ENCODE assay signal across 1 cellular context in the genomic region with DNA sequence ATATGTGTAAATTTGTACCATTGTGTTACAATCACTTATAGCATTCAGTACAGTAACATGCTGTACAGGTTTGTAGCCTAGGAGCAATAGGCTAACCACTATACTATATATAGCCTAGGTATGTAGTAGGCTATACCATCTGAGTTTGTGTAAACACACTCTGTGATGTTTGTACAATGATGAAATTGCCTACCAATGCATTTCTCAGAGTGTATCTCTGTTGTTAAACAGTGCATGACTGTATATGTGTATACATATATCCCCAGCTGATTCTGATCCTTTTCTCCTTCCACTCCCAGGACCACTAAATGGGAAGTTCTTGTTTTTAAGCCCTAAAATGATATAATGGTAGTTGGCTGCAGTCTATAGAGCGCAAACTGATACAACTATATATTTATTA.
TF ChIP-seq lines count a peak whose summit lies in the region.

No MANE protein-coding gene starts in this region.

TF ChIP-seq in HepG2, 621 proteins besides CTCF, POLR2A, EP300 and RAD21 (continues in another document):
- TF ChIP-seq, protein P1, sequence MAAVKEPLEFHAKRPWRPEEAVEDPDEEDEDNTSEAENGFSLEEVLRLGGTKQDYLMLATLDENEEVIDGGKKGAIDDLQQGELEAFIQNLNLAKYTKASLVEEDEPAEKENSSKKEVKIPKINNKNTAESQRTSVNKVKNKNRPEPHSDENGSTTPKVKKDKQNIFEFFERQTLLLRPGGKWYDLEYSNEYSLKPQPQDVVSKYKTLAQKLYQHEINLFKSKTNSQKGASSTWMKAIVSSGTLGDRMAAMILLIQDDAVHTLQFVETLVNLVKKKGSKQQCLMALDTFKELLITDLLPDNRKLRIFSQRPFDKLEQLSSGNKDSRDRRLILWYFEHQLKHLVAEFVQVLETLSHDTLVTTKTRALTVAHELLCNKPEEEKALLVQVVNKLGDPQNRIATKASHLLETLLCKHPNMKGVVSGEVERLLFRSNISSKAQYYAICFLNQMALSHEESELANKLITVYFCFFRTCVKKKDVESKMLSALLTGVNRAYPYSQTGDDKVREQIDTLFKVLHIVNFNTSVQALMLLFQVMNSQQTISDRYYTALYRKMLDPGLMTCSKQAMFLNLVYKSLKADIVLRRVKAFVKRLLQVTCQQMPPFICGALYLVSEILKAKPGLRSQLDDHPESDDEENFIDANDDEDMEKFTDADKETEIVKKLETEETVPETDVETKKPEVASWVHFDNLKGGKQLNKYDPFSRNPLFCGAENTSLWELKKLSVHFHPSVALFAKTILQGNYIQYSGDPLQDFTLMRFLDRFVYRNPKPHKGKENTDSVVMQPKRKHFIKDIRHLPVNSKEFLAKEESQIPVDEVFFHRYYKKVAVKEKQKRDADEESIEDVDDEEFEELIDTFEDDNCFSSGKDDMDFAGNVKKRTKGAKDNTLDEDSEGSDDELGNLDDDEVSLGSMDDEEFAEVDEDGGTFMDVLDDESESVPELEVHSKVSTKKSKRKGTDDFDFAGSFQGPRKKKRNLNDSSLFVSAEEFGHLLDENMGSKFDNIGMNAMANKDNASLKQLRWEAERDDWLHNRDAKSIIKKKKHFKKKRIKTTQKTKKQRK (IDR thresholded peaks at IDR 0.05; ENCODE audit: low read length): no peak
- TF ChIP-seq ZFYVE20 (CRISPR knock-in tag; IDR thresholded peaks at IDR 0.05; ENCODE audit: borderline replicate concordance, low read depth) (no peak), DR1 (CRISPR knock-in tag; IDR thresholded peaks at IDR 0.05) (no peak), ZNF720 (CRISPR knock-in tag; IDR thresholded peaks at IDR 0.05) (no peak), MAFF (IDR thresholded peaks at IDR 0.05; ENCODE audit: low read depth, low read length) (peak; percentile 85), TP53 (CRISPR knock-in tag; conservative IDR thresholded peaks at IDR 0.05) (no peak), ZNF431 (CRISPR knock-in tag; IDR thresholded peaks at IDR 0.05; ENCODE audit: borderline replicate concordance, low read depth) (no peak), FLYWCH1 (CRISPR knock-in tag; IDR thresholded peaks at IDR 0.05) (no peak), ZNF263 (CRISPR knock-in tag; IDR thresholded peaks at IDR 0.05) (no peak), MAFK (conservative IDR thresholded peaks at IDR 0.05 in 1 of 2, IDR thresholded peaks at IDR 0.05 in 1 of 2; ENCODE audit: low read length in 2 of 2) (peak; percentile 90 to 93), ZNF460 (CRISPR knock-in tag; IDR thresholded peaks at IDR 0.05; ENCODE audit: borderline replicate concordance) (no peak), ZNF883 (CRISPR knock-in tag; IDR thresholded peaks at IDR 0.05; ENCODE audit: not compliant biosample characterization) (no peak), SSRP1 (CRISPR knock-in tag; IDR thresholded peaks at IDR 0.05) (no peak), SP2 (CRISPR knock-in tag; IDR thresholded peaks at IDR 0.05) (no peak), SMC3 (IDR thresholded peaks at IDR 0.05; ENCODE audit: low read length) (no peak), GPN1 (CRISPR knock-in tag; IDR thresholded peaks at IDR 0.05; ENCODE audit: borderline replicate concordance) (no peak), MEF2D (CRISPR knock-in tag; IDR thresholded peaks at IDR 0.05) (no peak), SKI (IDR thresholded peaks at IDR 0.05; ENCODE audit: partially characterized antibody) (no peak), FOXP4 (CRISPR knock-in tag; IDR thresholded peaks at IDR 0.05) (0 out of 2 replicates have a peak, but pooled peaks have one; percentile 21), ZNF331 (CRISPR knock-in tag; IDR thresholded peaks at IDR 0.05) (no peak), ZNF670 (CRISPR knock-in tag; IDR thresholded peaks at IDR 0.05; ENCODE audit: borderline replicate concordance) (no peak), BCL6 (CRISPR knock-in tag; IDR thresholded peaks at IDR 0.05) (peak; percentile 44; the same call in 1 of the 2 replicates), SOX13 (IDR thresholded peaks at IDR 0.05) (no peak), SOX13 (CRISPR knock-in tag; conservative IDR thresholded peaks at IDR 0.05 in 1 of 2, IDR thresholded peaks at IDR 0.05 in 1 of 2) (peak in 1 of 2 experiments; percentile 53; a peak in 1 of 4 replicates), HDAC6 (IDR thresholded peaks at IDR 0.05; ENCODE audit: low read depth, low read length) (no peak)
- TF ChIP-seq, protein P2, sequence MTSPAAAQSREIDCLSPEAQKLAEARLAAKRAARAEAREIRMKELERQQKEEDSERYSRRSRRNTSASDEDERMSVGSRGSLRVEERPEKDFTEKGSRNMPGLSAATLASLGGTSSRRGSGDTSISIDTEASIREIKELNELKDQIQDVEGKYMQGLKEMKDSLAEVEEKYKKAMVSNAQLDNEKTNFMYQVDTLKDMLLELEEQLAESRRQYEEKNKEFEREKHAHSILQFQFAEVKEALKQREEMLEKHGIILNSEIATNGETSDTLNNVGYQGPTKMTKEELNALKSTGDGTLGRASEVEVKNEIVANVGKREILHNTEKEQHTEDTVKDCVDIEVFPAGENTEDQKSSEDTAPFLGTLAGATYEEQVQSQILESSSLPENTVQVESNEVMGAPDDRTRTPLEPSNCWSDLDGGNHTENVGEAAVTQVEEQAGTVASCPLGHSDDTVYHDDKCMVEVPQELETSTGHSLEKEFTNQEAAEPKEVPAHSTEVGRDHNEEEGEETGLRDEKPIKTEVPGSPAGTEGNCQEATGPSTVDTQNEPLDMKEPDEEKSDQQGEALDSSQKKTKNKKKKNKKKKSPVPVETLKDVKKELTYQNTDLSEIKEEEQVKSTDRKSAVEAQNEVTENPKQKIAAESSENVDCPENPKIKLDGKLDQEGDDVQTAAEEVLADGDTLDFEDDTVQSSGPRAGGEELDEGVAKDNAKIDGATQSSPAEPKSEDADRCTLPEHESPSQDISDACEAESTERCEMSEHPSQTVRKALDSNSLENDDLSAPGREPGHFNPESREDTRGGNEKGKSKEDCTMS (CRISPR knock-in tag; conservative IDR thresholded peaks at IDR 0.05): no peak
- TF ChIP-seq, protein P3, sequence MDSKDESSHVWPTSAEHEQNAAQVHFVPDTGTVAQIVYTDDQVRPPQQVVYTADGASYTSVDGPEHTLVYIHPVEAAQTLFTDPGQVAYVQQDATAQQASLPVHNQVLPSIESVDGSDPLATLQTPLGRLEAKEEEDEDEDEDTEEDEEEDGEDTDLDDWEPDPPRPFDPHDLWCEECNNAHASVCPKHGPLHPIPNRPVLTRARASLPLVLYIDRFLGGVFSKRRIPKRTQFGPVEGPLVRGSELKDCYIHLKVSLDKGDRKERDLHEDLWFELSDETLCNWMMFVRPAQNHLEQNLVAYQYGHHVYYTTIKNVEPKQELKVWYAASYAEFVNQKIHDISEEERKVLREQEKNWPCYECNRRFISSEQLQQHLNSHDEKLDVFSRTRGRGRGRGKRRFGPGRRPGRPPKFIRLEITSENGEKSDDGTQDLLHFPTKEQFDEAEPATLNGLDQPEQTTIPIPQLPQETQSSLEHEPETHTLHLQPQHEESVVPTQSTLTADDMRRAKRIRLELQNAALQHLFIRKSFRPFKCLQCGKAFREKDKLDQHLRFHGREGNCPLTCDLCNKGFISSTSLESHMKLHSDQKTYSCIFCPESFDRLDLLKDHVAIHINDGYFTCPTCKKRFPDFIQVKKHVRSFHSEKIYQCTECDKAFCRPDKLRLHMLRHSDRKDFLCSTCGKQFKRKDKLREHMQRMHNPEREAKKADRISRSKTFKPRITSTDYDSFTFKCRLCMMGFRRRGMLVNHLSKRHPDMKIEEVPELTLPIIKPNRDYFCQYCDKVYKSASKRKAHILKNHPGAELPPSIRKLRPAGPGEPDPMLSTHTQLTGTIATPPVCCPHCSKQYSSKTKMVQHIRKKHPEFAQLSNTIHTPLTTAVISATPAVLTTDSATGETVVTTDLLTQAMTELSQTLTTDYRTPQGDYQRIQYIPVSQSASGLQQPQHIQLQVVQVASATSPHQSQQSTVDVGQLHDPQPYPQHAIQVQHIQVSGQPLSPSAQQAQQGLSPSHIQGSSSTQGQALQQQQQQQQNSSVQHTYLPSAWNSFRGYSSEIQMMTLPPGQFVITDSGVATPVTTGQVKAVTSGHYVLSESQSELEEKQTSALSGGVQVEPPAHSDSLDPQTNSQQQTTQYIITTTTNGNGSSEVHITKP (CRISPR knock-in tag; IDR thresholded peaks at IDR 0.05; ENCODE audit: low read depth): no peak
- TF ChIP-seq, protein P4, sequence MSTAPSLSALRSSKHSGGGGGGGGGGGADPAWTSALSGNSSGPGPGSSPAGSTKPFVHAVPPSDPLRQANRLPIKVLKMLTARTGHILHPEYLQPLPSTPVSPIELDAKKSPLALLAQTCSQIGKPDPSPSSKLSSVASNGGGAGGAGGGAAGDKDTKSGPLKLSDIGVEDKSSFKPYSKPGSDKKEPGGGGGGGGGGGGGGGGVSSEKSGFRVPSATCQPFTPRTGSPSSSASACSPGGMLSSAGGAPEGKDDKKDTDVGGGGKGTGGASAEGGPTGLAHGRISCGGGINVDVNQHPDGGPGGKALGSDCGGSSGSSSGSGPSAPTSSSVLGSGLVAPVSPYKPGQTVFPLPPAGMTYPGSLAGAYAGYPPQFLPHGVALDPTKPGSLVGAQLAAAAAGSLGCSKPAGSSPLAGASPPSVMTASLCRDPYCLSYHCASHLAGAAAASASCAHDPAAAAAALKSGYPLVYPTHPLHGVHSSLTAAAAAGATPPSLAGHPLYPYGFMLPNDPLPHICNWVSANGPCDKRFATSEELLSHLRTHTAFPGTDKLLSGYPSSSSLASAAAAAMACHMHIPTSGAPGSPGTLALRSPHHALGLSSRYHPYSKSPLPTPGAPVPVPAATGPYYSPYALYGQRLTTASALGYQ (CRISPR knock-in tag; IDR thresholded peaks at IDR 0.05): no peak
- TF ChIP-seq, protein P5, sequence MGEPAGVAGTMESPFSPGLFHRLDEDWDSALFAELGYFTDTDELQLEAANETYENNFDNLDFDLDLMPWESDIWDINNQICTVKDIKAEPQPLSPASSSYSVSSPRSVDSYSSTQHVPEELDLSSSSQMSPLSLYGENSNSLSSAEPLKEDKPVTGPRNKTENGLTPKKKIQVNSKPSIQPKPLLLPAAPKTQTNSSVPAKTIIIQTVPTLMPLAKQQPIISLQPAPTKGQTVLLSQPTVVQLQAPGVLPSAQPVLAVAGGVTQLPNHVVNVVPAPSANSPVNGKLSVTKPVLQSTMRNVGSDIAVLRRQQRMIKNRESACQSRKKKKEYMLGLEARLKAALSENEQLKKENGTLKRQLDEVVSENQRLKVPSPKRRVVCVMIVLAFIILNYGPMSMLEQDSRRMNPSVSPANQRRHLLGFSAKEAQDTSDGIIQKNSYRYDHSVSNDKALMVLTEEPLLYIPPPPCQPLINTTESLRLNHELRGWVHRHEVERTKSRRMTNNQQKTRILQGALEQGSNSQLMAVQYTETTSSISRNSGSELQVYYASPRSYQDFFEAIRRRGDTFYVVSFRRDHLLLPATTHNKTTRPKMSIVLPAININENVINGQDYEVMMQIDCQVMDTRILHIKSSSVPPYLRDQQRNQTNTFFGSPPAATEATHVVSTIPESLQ (CRISPR knock-in tag; conservative IDR thresholded peaks at IDR 0.05): no peak
- TF ChIP-seq, protein P6, sequence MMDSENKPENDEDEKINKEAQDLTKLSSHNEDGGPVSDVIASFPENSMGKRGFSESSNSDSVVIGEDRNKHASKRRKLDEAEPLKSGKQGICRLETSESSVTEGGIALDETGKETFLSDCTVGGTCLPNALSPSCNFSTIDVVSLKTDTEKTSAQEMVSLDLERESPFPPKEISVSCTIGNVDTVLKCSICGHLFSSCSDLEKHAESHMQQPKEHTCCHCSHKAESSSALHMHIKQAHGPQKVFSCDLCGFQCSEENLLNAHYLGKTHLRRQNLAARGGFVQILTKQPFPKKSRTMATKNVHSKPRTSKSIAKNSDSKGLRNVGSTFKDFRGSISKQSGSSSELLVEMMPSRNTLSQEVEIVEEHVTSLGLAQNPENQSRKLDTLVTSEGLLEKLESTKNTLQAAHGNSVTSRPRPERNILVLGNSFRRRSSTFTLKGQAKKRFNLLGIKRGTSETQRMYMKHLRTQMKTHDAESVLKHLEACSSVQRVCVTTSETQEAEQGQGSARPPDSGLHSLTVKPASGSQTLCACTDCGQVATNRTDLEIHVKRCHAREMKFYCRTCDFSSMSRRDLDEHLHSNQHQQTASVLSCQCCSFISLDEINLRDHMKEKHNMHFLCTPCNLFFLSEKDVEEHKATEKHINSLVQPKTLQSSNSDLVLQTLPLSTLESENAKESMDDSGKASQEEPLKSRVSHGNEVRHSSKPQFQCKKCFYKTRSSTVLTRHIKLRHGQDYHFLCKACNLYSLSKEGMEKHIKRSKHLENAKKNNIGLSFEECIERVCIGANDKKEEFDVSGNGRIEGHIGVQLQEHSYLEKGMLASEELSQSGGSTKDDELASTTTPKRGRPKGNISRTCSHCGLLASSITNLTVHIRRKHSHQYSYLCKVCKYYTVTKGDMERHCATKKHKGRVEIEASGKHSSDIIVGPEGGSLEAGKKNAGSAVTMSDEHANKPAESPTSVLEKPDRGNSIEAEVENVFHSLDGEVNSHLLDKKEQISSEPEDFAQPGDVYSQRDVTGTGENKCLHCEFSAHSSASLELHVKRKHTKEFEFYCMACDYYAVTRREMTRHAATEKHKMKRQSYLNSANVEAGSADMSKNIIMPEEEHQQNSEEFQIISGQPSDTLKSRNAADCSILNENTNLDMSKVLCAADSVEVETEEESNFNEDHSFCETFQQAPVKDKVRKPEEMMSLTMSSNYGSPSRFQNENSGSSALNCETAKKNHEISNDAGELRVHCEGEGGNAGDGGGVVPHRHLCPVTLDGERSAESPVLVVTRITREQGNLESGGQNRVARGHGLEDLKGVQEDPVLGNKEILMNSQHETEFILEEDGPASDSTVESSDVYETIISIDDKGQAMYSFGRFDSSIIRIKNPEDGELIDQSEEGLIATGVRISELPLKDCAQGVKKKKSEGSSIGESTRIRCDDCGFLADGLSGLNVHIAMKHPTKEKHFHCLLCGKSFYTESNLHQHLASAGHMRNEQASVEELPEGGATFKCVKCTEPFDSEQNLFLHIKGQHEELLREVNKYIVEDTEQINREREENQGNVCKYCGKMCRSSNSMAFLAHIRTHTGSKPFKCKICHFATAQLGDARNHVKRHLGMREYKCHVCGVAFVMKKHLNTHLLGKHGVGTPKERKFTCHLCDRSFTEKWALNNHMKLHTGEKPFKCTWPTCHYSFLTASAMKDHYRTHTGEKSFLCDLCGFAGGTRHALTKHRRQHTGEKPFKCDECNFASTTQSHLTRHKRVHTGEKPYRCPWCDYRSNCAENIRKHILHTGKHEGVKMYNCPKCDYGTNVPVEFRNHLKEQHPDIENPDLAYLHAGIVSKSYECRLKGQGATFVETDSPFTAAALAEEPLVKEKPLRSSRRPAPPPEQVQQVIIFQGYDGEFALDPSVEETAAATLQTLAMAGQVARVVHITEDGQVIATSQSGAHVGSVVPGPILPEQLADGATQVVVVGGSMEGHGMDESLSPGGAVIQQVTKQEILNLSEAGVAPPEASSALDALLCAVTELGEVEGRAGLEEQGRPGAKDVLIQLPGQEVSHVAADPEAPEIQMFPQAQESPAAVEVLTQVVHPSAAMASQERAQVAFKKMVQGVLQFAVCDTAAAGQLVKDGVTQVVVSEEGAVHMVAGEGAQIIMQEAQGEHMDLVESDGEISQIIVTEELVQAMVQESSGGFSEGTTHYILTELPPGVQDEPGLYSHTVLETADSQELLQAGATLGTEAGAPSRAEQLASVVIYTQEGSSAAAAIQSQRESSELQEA (CRISPR knock-in tag; IDR thresholded peaks at IDR 0.05; ENCODE audit: not compliant biosample characterization): no peak
